ENCODE assay signal across 8 cellular contexts in the genomic region with DNA sequence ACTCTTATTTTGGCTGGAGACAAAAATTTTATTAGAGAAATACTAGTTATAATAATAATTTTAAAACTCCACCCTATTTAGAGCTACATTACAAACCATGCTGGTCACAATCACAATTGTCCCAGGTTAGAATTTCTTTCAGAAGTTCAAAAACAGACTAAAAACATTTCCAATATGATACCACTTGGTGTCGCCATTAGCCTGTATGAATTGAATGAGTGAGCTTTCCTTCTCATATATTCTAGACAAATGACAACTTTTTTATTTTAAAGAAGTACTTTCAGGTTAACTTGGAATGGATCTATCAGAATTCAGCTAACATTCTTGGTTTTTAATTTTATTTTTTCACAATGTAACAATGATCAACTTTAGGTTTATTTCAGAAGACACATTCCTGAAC. TPM values are rescaled to one million over a fixed set of nuclear protein-coding genes. Genes with fewer than 3 reads are reported as not detected.
DNase-seq lines count a peak whose midpoint lies in the region; ATAC-seq, FAIRE-seq and TF ChIP-seq lines count a peak whose summit lies in the region.

No MANE protein-coding gene starts in this region.

- H3K4me3 Mint-ChIP-seq in progenitor cell of endocrine pancreas (ENCODE audit: low read depth), result no peak overlapping the region

- DNase-seq in COLO829 (ENCODE audit: low spot score), result peak; percentile 23
- peak; percentile 31 for DNase-seq in NCI-H2171 (lab: John Stamatoyannopoulos, UW)
- DNase-seq in dermis blood vessel endothelial cell, result peak; percentile 45
- DNase-seq in progenitor cell of endocrine pancreas (ENCODE audit: low spot score, unreplicated experiment), result no peak
- DNase-seq in sciatic nerve (ENCODE audit: low spot score), result no peak
- DNase-seq in GM12891 (ENCODE audit: insufficient read length, low spot score), result no peak
- no peak for DNase-seq in activated gamma-delta T cell (lab: John Stamatoyannopoulos, UW)

- ATAC-seq in GM21786 (IDR thresholded peaks at IDR 0.05; ENCODE audit: unreplicated experiment) (peak; percentile 45), sciatic nerve (no peak)

- TF ChIP-seq POLR2A in GM12891 (IDR thresholded peaks at IDR 0.05; ENCODE audit: low read depth, low read length), result no peak

- H3K4me1 Mint-ChIP-seq in progenitor cell of endocrine pancreas (ENCODE audit: low read depth), result peaks cover 18% of the 10 kb centered on the region

- H3K27me3 Mint-ChIP-seq in progenitor cell of endocrine pancreas, result peaks cover 8% of the 10 kb centered on the region

- TF ChIP-seq CTCF in progenitor cell of endocrine pancreas (IDR thresholded peaks at IDR 0.05; ENCODE audit: unreplicated experiment), result peak; percentile 76

- H3K9me3 Mint-ChIP-seq in progenitor cell of endocrine pancreas (ENCODE audit: low read depth), result no peaks in the 10 kb centered on the region

- H3K36me3 Mint-ChIP-seq in progenitor cell of endocrine pancreas (ENCODE audit: insufficient read depth), result no peaks in the 10 kb centered on the region

- FAIRE-seq in GM12891 (lab: Jason Lieb, UNC), result no peak

- intact Hi-C loops in sciatic nerve (cut with DNase I), result no loop called here

- H3K27ac Mint-ChIP-seq in progenitor cell of endocrine pancreas, result no peak overlapping the region

TF ChIP-seq in GM12891, 5 proteins besides CTCF, POLR2A, EP300 and RAD21:
- no peak for TF ChIP-seq POU2F2 (IDR thresholded peaks at IDR 0.05; ENCODE audit: low read depth, low read length)
- no peak for TF ChIP-seq PAX5 (IDR thresholded peaks at IDR 0.05; ENCODE audit: insufficient read depth, low read length, severe bottlenecking)
- TF ChIP-seq SPI1 (IDR thresholded peaks at IDR 0.05; ENCODE audit: low read depth, low read length), result no peak
- TF ChIP-seq POLR2AphosphoS5 (IDR thresholded peaks at IDR 0.05; ENCODE audit: low read depth, low read length), result no peak
- no peak for TF ChIP-seq TAF1 (IDR thresholded peaks at IDR 0.05; ENCODE audit: low read depth, low read length)

RNA-seq across cellular contexts. Expression of a gene that starts 48.0 kb away (rescaled TPM):
- 7.1 and 11.7 TPM in 2 replicates for total RNA-seq in dermis blood vessel endothelial cell
- 3.1 and 5.4 TPM in 2 replicates for total RNA-seq in progenitor cell of endocrine pancreas
- 16.5 TPM for total RNA-seq in sciatic nerve
- polyA plus RNA-seq in GM12891 (2012; ENCODE audit: low read depth, missing spikeins), result 12.5 TPM

Comparison
In these comparisons a context has a peak if more than half of its experiments do, and no peak if none do; other contexts are left out.
1. DNase-seq: peak in COLO829 (single experiment), NCI-H2171 (single experiment) and dermis blood vessel endothelial cell (single experiment); none in progenitor cell of endocrine pancreas (single experiment), sciatic nerve (single experiment), GM12891 (single experiment) and activated gamma-delta T cell (single experiment).